Comparison of ENCODE assay signal across 13 cellular contexts in the genomic region with DNA sequence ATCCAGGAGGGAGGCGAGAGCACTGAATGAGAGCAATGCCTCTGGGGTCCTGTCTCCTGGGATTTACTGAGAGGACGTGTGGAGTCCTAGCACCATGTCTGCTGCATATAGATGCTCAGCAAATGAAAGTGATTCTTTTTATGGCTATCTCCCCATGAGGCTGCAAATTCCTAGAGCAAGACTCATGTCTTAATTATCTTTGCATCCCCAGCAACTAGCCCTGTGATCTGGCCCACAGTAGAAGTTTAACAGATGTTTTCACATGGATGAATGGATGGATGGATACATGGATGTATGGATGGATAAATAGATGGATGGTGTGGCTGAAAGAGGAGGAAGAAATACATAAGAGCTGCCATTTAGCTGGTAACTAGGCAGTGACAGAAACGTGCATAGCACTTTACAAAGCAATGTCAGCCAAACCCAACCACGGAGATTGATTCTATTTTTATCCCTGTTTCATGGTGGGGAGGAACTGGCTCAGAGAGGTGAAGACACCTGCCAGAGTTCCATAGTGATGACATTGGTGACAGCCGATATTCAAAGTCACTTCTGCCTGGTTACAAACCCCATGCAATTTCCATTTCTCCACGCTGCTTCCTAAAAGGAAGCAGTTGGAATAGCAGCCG. TPM values are rescaled to one million over a fixed set of nuclear protein-coding genes. Genes with fewer than 3 reads are reported as not detected.
DNase-seq lines count a peak whose midpoint lies in the region; ATAC-seq and TF ChIP-seq lines count a peak whose summit lies in the region.
"Had no signal": no experiment of that assay in that cellular context is flagged by ENCODE, and none has a peak within 500 bp of the region (broad histone marks: within the 10 kb centered on the region; RNA-seq: fewer than 3 reads in every experiment).

No MANE protein-coding gene starts in this region.

- no peak overlapping the region for H2AK9ac ChIP-seq in IMR-90 (replicated peaks; ENCODE audit: low read depth, low read length, poor library complexity)

- no peak for TF ChIP-seq POLR2A in IMR-90 (IDR thresholded peaks at IDR 0.05; ENCODE audit: low read depth, low read length)

- H4K20me1 ChIP-seq in IMR-90 (ENCODE audit: insufficient read depth, low read length) = no peaks in the 10 kb centered on the region

- no peak for TF ChIP-seq RAD21 in IMR-90 (IDR thresholded peaks at IDR 0.05; ENCODE audit: low read length)

- dilution Hi-C loops in IMR-90 (cut with HindIII; ENCODE audit: low sequenced_read_pairs, unreplicated experiment) = no loop called here

- no peak overlapping the region for H3K27ac ChIP-seq in IMR-90 (ENCODE audit: insufficient read depth, low read length)
- H3K27ac ChIP-seq: colonic mucosa, WERI-Rb-1 had no signal

- POLR2A ChIA-PET in IMR-90 (lab: Charles Lee; ENCODE audit: unreplicated experiment) = no interaction called here

- H3K79me1 ChIP-seq in IMR-90 (ENCODE audit: low read depth in 1 of 2, low read length in 2 of 2) = no peaks in the 10 kb centered on the region

- H2BK120ac ChIP-seq in IMR-90 (ENCODE audit: low read depth, low read length) = no peak overlapping the region

- H3K14ac ChIP-seq in IMR-90 (replicated peaks; ENCODE audit: low read depth, low read length) = no peak overlapping the region

- H3K56ac ChIP-seq in IMR-90 (ENCODE audit: extremely low read depth, insufficient read depth, low read length) = no peak overlapping the region

- no peak overlapping the region for H3K23ac ChIP-seq in IMR-90 (ENCODE audit: low read depth, low read length)

- ATAC-seq in IMR-90 (ENCODE audit: low read depth) (peak; percentile 63), GM21528 (IDR thresholded peaks at IDR 0.05; ENCODE audit: low FRiP score, unreplicated experiment) (no peak)
- ATAC-seq: activated T-cell treated with anti-CD3 and anti-CD28 coated beads, Interleukin-2, amount 50 U/mL, for 4 hours; Panc1 had no signal

- TF ChIP-seq CTCF in IMR-90 (conservative IDR thresholded peaks at IDR 0.05; ENCODE audit: low read depth, low read length) (no peak), astrocyte of the spinal cord (IDR thresholded peaks at IDR 0.05; ENCODE audit: low read depth, low read length) (no peak)

- no peaks in the 10 kb centered on the region for H3K36me3 ChIP-seq in IMR-90 (ENCODE audit: control insufficient read depth, insufficient read depth, low read length)
- H3K36me3 ChIP-seq: colonic mucosa, WERI-Rb-1 had no signal

- H2AFZ ChIP-seq in IMR-90 (replicated peaks; ENCODE audit: low read length, poor library complexity) = no peak overlapping the region

- intact Hi-C loops in IMR-90 (cut with micrococcal nuclease) = loop anchor here (10.0 kb wide), 1 partner anchor 394 kb away; no protein-coding TSS in a partner anchor

- DNase-seq in DMS153 (lab: John Stamatoyannopoulos, UW) = peak; percentile 72
- peak; percentile 59 for DNase-seq in IMR-90
- DNase-seq in astrocyte of the spinal cord (ENCODE audit: low read depth, low spot score) = peak; percentile 46
- peak; percentile 83 for DNase-seq in kidney tubule cell (ENCODE audit: low spot score)
- DNase-seq in NCI-H1105 treated with DMSO at 0.1 percent for 48 hours (lab: John Stamatoyannopoulos, UW) = no peak
- DNase-seq in NCI-H774 (lab: John Stamatoyannopoulos, UW) = no peak
- DNase-seq in retina = no peak
- DNase-seq: activated T-cell treated with anti-CD3 and anti-CD28 coated beads, Interleukin-2, amount 50 U/mL, for 4 hours; colonic mucosa; DND-41; WERI-Rb-1 had no signal

- H3K4ac ChIP-seq in IMR-90 (ENCODE audit: low read depth, low read length) = no peak overlapping the region

- H2BK5ac ChIP-seq in IMR-90 (ENCODE audit: low read depth, low read length, poor library complexity, severe bottlenecking) = no peak overlapping the region

- H3K9me3 ChIP-seq in IMR-90 (ENCODE audit: control insufficient read depth, insufficient read depth, low read length) = no peaks in the 10 kb centered on the region
- H3K9me3 ChIP-seq: colonic mucosa had no signal

- CTCF ChIA-PET in IMR-90 (lab: Yijun Ruan, JAX) = interaction anchor here (2.4 kb wide), 1 partner anchor 222 kb away, joined by 18 read pairs; no protein-coding TSS in a partner anchor

- H3K9ac ChIP-seq in IMR-90 (ENCODE audit: low read depth, low read length) = no peak overlapping the region

- H4K8ac ChIP-seq in IMR-90 (ENCODE audit: low read depth in 2 of 2, low read length in 2 of 2) = no peak overlapping the region

- H3K27me3 ChIP-seq in IMR-90 (ENCODE audit: control insufficient read depth, insufficient read depth, low read length) = peaks cover 25% of the 10 kb centered on the region

- H3K4me3 ChIP-seq in IMR-90 (ENCODE audit: insufficient read depth, low read depth, low read length) (no peak overlapping the region), astrocyte of the spinal cord (ENCODE audit: low read depth, low read length) (no peak overlapping the region)
- H3K4me3 ChIP-seq: colonic mucosa had no signal

- H3K18ac ChIP-seq in IMR-90 (ENCODE audit: low read depth, low read length) = no peak overlapping the region; the same call in 1 of the 2 replicates

- H2BK15ac ChIP-seq in IMR-90 (ENCODE audit: low read depth, low read length) = no peak overlapping the region

- no peak overlapping the region for H2BK20ac ChIP-seq in IMR-90 (ENCODE audit: low read depth, low read length)

- no CpG with 5 or more reads among the region's 7 CpGs for WGBS in IMR-90 (ENCODE audit: extremely low coverage in 2 of 2, insufficient read length in 1 of 2), 2 experiments

- no peak overlapping the region for H4K91ac ChIP-seq in IMR-90 (ENCODE audit: insufficient read depth, low read depth, low read length)

- in situ Hi-C loops in IMR-90 (cut with MboI; ENCODE audit: low sequenced_read_pairs) (loop anchor here (5.0 kb wide), 2 partner anchors 228 to 312 kb away; no protein-coding TSS in a partner anchor), astrocyte of the spinal cord (cut with HindIII; ENCODE audit: low sequenced_read_pairs) (no loop called here)

- peak overlapping the region; percentile 36; the same call in 1 of the 2 replicates for H3K4me2 ChIP-seq in IMR-90 (ENCODE audit: low read depth, low read length)

- no TSS peak for BruUV-seq in IMR-90 (replicated peaks; lab: Mats Ljungman, UMichigan)

- H4K5ac ChIP-seq in IMR-90 (ENCODE audit: low read depth, low read length) = no peak overlapping the region

- no peak overlapping the region for H2AK5ac ChIP-seq in IMR-90 (ENCODE audit: low read depth, low read length)

- peaks cover 11% of the 10 kb centered on the region for H3K4me1 ChIP-seq in IMR-90 (ENCODE audit: control insufficient read depth, insufficient read depth, low read length)
- H3K4me1 ChIP-seq: colonic mucosa had no signal

- no peaks in the 10 kb centered on the region for H3K9me1 ChIP-seq in IMR-90 (ENCODE audit: insufficient read depth, low read length)

TF ChIP-seq in IMR-90, 13 proteins besides CTCF, POLR2A, EP300 and RAD21:
- TF ChIP-seq BHLHE40 (IDR thresholded peaks at IDR 0.05; ENCODE audit: low read depth, low read length) = peak; percentile 31; the same call in 1 of the 2 replicates
- TF ChIP-seq NFE2L2 (IDR thresholded peaks at IDR 0.05; ENCODE audit: low read depth, low read length) = peak; percentile 75; the same call in 1 of the 2 replicates
- TF ChIP-seq FOS (IDR thresholded peaks at IDR 0.05; ENCODE audit: low read depth, low read length) = no peak
- TF ChIP-seq, protein P1, sequence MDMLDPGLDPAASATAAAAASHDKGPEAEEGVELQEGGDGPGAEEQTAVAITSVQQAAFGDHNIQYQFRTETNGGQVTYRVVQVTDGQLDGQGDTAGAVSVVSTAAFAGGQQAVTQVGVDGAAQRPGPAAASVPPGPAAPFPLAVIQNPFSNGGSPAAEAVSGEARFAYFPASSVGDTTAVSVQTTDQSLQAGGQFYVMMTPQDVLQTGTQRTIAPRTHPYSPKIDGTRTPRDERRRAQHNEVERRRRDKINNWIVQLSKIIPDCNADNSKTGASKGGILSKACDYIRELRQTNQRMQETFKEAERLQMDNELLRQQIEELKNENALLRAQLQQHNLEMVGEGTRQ (IDR thresholded peaks at IDR 0.05; ENCODE audit: low read depth, low read length) = no peak
- no peak for TF ChIP-seq SMC3 (IDR thresholded peaks at IDR 0.05; ENCODE audit: low read depth, low read length)
- peak; percentile 43; the same call in 1 of the 2 replicates for TF ChIP-seq MAFK (IDR thresholded peaks at IDR 0.05; ENCODE audit: low read depth, low read length)
- no peak for TF ChIP-seq RFX5 (IDR thresholded peaks at IDR 0.05; ENCODE audit: low read depth, low read length)

RNA-seq across cellular contexts. Expression of a gene that starts 32.7 kb away (rescaled TPM):
- total RNA-seq in IMR-90 (2012; rRNA removed) = 8.9 and 9.7 TPM in 2 replicates
- 5.2 and 6.0 TPM in 2 replicates for polyA plus RNA-seq in IMR-90 (2012; rRNA removed)
- polyA plus RNA-seq in IMR-90 (2012; cell fraction: cytosol; rRNA removed) = 1.7 TPM in 2 replicates
- 24.5 and 27.8 TPM in 2 replicates for polyA plus RNA-seq in IMR-90 (2012; cell fraction: nucleus; rRNA removed; ENCODE audit: low replicate concordance)

Comparison
In these comparisons a context has a peak if more than half of its experiments do, and no peak if none do; other contexts are left out.
1. DNase-seq: peak in DMS153 (single experiment), IMR-90 (single experiment), astrocyte of the spinal cord (single experiment) and kidney tubule cell (single experiment); none in NCI-H1105 treated with DMSO at 0.1 percent for 48 hours (single experiment), NCI-H774 (single experiment) and retina (single experiment).